Comparison of ENCODE assay signal across 17 cellular contexts in the genomic region with DNA sequence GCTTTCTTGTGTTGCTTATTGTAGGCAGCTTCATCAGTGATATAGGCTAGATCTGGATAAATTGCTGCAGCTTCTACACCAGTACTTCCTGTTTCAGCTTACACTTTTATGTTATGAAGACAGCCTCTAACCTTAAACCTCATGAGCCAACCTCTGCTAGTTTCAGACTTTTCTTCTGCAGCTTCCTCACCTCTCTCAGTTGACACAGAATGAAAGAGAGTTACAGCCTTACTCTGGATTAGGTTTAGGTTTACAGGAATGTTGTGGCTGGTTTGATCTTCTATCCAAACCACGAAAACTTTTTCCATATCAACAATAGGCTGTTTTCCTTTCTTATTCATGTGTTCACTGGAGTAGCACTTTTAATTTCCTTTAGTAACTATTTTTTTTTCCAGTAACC.
A peak's percentile ranks its signal among the peaks of the same experiment; 100 is the strongest.
DNase-seq lines count a peak whose midpoint lies in the region; ATAC-seq and TF ChIP-seq lines count a peak whose summit lies in the region.
"Had no signal": no experiment of that assay in that cellular context is flagged by ENCODE, and none has a peak within 500 bp of the region (broad histone marks: within the 10 kb centered on the region; RNA-seq: fewer than 3 reads in every experiment).

No MANE protein-coding gene starts in this region.

- in situ Hi-C loops in astrocyte of the cerebellum (cut with HindIII; ENCODE audit: low sequenced_read_pairs): no loop called here

- peaks cover 8% of the 10 kb centered on the region for H3K4me1 Mint-ChIP-seq in stimulated activated naive CD8-positive, alpha-beta T cell treated with anti-CD3 and anti-CD28 coated beads, Interleukin-15, amount 100 ng/mL, for 72 hours
- H3K4me1 Mint-ChIP-seq in CD14-positive monocyte: no peaks in the 10 kb centered on the region

- no peak overlapping the region for H3K27ac ChIP-seq in MM.1S (ENCODE audit: low read length)
- H3K27ac ChIP-seq in smooth muscle cell (ENCODE audit: low read depth): no peak overlapping the region
- H3K27ac ChIP-seq: heart left ventricle, suprapubic skin had no signal

- intact Hi-C loops in CD14-positive monocyte (cut with micrococcal nuclease): no loop called here

- TF ChIP-seq CTCF in MM.1S (IDR thresholded peaks at IDR 0.05; ENCODE audit: low read length) (no peak), astrocyte of the cerebellum (IDR thresholded peaks at IDR 0.05; ENCODE audit: low read depth, low read length, missing control alignments) (no peak), smooth muscle cell (IDR thresholded peaks at IDR 0.05; ENCODE audit: borderline replicate concordance, insufficient read depth, poor library complexity, severe bottlenecking) (no peak), CD14-positive monocyte (IDR thresholded peaks at IDR 0.05) (no peak)

- H3K27me3 Mint-ChIP-seq in stimulated activated naive CD8-positive, alpha-beta T cell treated with anti-CD3 and anti-CD28 coated beads, Interleukin-15, amount 100 ng/mL, for 72 hours: peaks cover 11% of the 10 kb centered on the region
- no peaks in the 10 kb centered on the region for H3K27me3 Mint-ChIP-seq in CD14-positive monocyte (ENCODE audit: low read depth in 3 of 3)
- H3K27me3 Mint-ChIP-seq: progenitor cell of endocrine pancreas had no signal

- no peaks in the 10 kb centered on the region for H3K4me1 ChIP-seq in MM.1S (ENCODE audit: low read length)
- H3K4me1 ChIP-seq in smooth muscle cell (ENCODE audit: low read depth): no peaks in the 10 kb centered on the region
- H3K4me1 ChIP-seq: heart left ventricle, suprapubic skin had no signal

- H3K36me3 Mint-ChIP-seq in CD14-positive monocyte: no peaks in the 10 kb centered on the region
- H3K36me3 Mint-ChIP-seq: naive thymus-derived CD4-positive, alpha-beta T cell had no signal

- H3K9me3 Mint-ChIP-seq in stimulated activated naive CD8-positive, alpha-beta T cell treated with anti-CD3 and anti-CD28 coated beads, Interleukin-15, amount 100 ng/mL, for 72 hours: no peaks in the 10 kb centered on the region
- H3K9me3 Mint-ChIP-seq in CD14-positive monocyte: no peaks in the 10 kb centered on the region
- H3K9me3 Mint-ChIP-seq: activated T-helper 2 cell treated with anti-CD3 and anti-CD28 coated beads, Interferon-gamma antibody, Interleukin-2, Interleukin-4, amounts not matched to agents 10 μg/mL and 5 μg/mL and 100 μg/mL, durations not matched to agents 14 hours and 24 hours and 36 hours; naive thymus-derived CD4-positive, alpha-beta T cell; T-helper 1 cell treated with Interleukin-12 subunit alpha and Interleukin-12 subunit beta and Interleukin-4 antibody, amounts not matched to agents 30 μg/mL and 1 μg/mL, for 36 hours had no signal

- H3K27me3 ChIP-seq in MM.1S (replicated peaks; ENCODE audit: insufficient read depth, low read length) (no peaks in the 10 kb centered on the region), smooth muscle cell (ENCODE audit: low read depth) (no peaks in the 10 kb centered on the region)
- H3K27me3 ChIP-seq: suprapubic skin had no signal

- H3K9me2 ChIP-seq in MM.1S (replicated peaks; ENCODE audit: insufficient read depth, low read length): no peaks in the 10 kb centered on the region

- H4K20me1 ChIP-seq in MM.1S (ENCODE audit: insufficient read depth, low read length) (no peaks in the 10 kb centered on the region), smooth muscle cell (ENCODE audit: low read depth) (no peaks in the 10 kb centered on the region)

- DNase-seq in stimulated activated naive CD8-positive, alpha-beta T cell treated with anti-CD3 and anti-CD28 coated beads, Interleukin-15, amount 100 ng/mL, for 72 hours: no peak
- no peak for DNase-seq in stimulated activated naive CD8-positive, alpha-beta T cell treated with anti-CD3 and anti-CD28 coated beads, Interleukin-15, Interleukin-2, amounts not matched to agents 100 U/mL and 50 U/mL, for 24 hours
- DNase-seq in MM.1S (peak; percentile 6), astrocyte of the cerebellum (ENCODE audit: low read depth) (peak; percentile 72), smooth muscle cell (lab: John Stamatoyannopoulos, UW; ENCODE audit: unreplicated experiment) (no peak), CD14-positive monocyte (ENCODE audit: low spot score) (no peak), COLO668 (lab: John Stamatoyannopoulos, UW; ENCODE audit: unreplicated experiment) (no peak)
- no peak for DNase-seq in stimulated activated naive CD4-positive, alpha-beta T cell (lab: John Stamatoyannopoulos, UW)
- DNase-seq: heart left ventricle; naive thymus-derived CD4-positive, alpha-beta T cell; NCI-H187 treated with DMSO at 0.1 percent for 48 hours; NCI-H446; stimulated activated CD4-positive, alpha-beta T cell treated with anti-CD3 and anti-CD28 coated beads, Interleukin-4, amount 100 ng/mL, for 4 hours had no signal

- peak; percentile 72 for ATAC-seq in stimulated activated naive CD8-positive, alpha-beta T cell treated with anti-CD3 and anti-CD28 coated beads, Interleukin-15, amount 100 ng/mL, for 72 hours
- no peak for ATAC-seq in stimulated activated naive CD8-positive, alpha-beta T cell treated with anti-CD3 and anti-CD28 coated beads, Interleukin-15, Interleukin-2, amounts not matched to agents 100 U/mL and 50 U/mL, for 24 hours
- ATAC-seq: heart left ventricle; naive thymus-derived CD4-positive, alpha-beta T cell had no signal

- H3K4me3 Mint-ChIP-seq in stimulated activated naive CD8-positive, alpha-beta T cell treated with anti-CD3 and anti-CD28 coated beads, Interleukin-15, amount 100 ng/mL, for 72 hours: no peak overlapping the region
- no peak overlapping the region for H3K4me3 Mint-ChIP-seq in CD14-positive monocyte
- H3K4me3 Mint-ChIP-seq: naive thymus-derived CD4-positive, alpha-beta T cell; T-helper 1 cell treated with Interleukin-12 subunit alpha and Interleukin-12 subunit beta and Interleukin-4 antibody, amounts not matched to agents 30 μg/mL and 1 μg/mL, for 36 hours had no signal

- H3K79me2 ChIP-seq in MM.1S (ENCODE audit: low read length) (no peaks in the 10 kb centered on the region), smooth muscle cell (ENCODE audit: low read depth) (no peaks in the 10 kb centered on the region)

- H3K9ac ChIP-seq in MM.1S (ENCODE audit: low read length): no peak overlapping the region
- no peak overlapping the region for H3K9ac ChIP-seq in smooth muscle cell (ENCODE audit: low read depth)

- H3K4me3 ChIP-seq in MM.1S (ENCODE audit: low read length) (no peak overlapping the region), astrocyte of the cerebellum (ENCODE audit: low read depth, low read length) (no peak overlapping the region), smooth muscle cell (no peak overlapping the region)
- H3K4me3 ChIP-seq: heart left ventricle, suprapubic skin had no signal

- H3K9me3 ChIP-seq in MM.1S (replicated peaks; ENCODE audit: insufficient read depth, low read length): no peaks in the 10 kb centered on the region
- H3K9me3 ChIP-seq in smooth muscle cell (replicated peaks; ENCODE audit: low read depth): no peaks in the 10 kb centered on the region
- H3K9me3 ChIP-seq: heart left ventricle, suprapubic skin had no signal

- no peak overlapping the region for H2AFZ ChIP-seq in MM.1S (ENCODE audit: low read length)
- H2AFZ ChIP-seq in smooth muscle cell (ENCODE audit: low read depth): peak overlapping the region; percentile 20

- H3K27ac Mint-ChIP-seq in stimulated activated naive CD8-positive, alpha-beta T cell treated with anti-CD3 and anti-CD28 coated beads, Interleukin-15, amount 100 ng/mL, for 72 hours: no peak overlapping the region
- H3K27ac Mint-ChIP-seq in CD14-positive monocyte: no peak overlapping the region
- H3K27ac Mint-ChIP-seq: activated T-helper 2 cell treated with anti-CD3 and anti-CD28 coated beads, Interferon-gamma antibody, Interleukin-2, Interleukin-4, amounts not matched to agents 10 μg/mL and 5 μg/mL and 100 μg/mL, durations not matched to agents 14 hours and 24 hours and 36 hours; progenitor cell of endocrine pancreas; T-helper 1 cell treated with Interleukin-12 subunit alpha and Interleukin-12 subunit beta and Interleukin-4 antibody, amounts not matched to agents 30 μg/mL and 1 μg/mL, for 36 hours had no signal

- no peaks in the 10 kb centered on the region for H3K36me3 ChIP-seq in MM.1S (replicated peaks; ENCODE audit: insufficient read depth, low read length)
- H3K36me3 ChIP-seq in smooth muscle cell (ENCODE audit: low read depth): no peaks in the 10 kb centered on the region
- H3K36me3 ChIP-seq: heart left ventricle, suprapubic skin had no signal

- no peaks in the 10 kb centered on the region for H3F3A ChIP-seq in MM.1S (ENCODE audit: insufficient read depth, low read length)
- no peaks in the 10 kb centered on the region for H3F3A ChIP-seq in smooth muscle cell (ENCODE audit: low read depth)

- H3K4me2 ChIP-seq in MM.1S (ENCODE audit: low read depth, low read length) (no peak overlapping the region), smooth muscle cell (no peak overlapping the region)

- WGBS in smooth muscle cell (ENCODE audit: low lambda C conversion rate): 49% methylated on average over 1 of the region's 1 CpG

Comparison
In these comparisons a context has a peak if more than half of its experiments do, and no peak if none do; other contexts are left out.
1. DNase-seq: peak in MM.1S (single experiment) and astrocyte of the cerebellum (single experiment); none in stimulated activated naive CD8-positive, alpha-beta T cell treated with anti-CD3 and anti-CD28 coated beads, Interleukin-15, amount 100 ng/mL, for 72 hours (0 of 2), stimulated activated naive CD8-positive, alpha-beta T cell treated with anti-CD3 and anti-CD28 coated beads, Interleukin-15, Interleukin-2, amounts not matched to agents 100 U/mL and 50 U/mL, for 24 hours (single experiment), smooth muscle cell (single experiment), CD14-positive monocyte (single experiment), stimulated activated naive CD4-positive, alpha-beta T cell (0 of 6) and COLO668 (single experiment).